ENCODE assay signal across 20 cellular contexts in the genomic region with DNA sequence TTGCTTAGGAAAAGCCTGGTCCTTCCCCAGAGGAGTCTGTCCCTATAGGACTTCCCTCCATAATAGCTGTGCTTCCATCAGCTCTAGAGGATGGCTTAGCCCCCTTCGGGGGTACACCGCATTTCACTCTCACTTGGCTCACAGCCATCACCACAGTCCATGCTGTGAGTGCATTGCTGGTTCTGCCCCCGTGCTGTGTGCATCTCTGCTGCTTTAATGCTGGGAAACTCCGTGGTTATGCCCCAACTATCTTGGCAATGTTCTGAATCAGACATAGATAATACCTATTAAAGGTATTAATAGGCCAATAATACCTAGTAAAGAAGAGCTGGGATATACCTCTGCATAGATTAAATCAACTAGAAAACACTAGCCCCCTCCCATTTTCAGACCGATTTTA. TPM values are rescaled to one million over a fixed set of nuclear protein-coding genes. Genes with fewer than 3 reads are reported as not detected.
A peak's percentile ranks its signal among the peaks of the same experiment; 100 is the strongest.
DNase-seq lines count a peak whose midpoint lies in the region; ATAC-seq, FAIRE-seq and TF ChIP-seq lines count a peak whose summit lies in the region.
"Had no signal": no experiment of that assay in that cellular context is flagged by ENCODE, and none has a peak within 500 bp of the region (broad histone marks: within the 10 kb centered on the region; RNA-seq: fewer than 3 reads in every experiment).

No MANE protein-coding gene starts in this region.

- no peak overlapping the region for H3K27ac ChIP-seq in osteoblast (ENCODE audit: low read depth, low read length)

- no peak overlapping the region for H3K4me2 ChIP-seq in osteoblast (ENCODE audit: insufficient read depth, low read length)

- H4K20me1 ChIP-seq in osteoblast (ENCODE audit: insufficient read depth, low read length): peaks cover 9% of the 10 kb centered on the region

- H3K27me3 ChIP-seq in osteoblast (ENCODE audit: insufficient read depth, low read length): no peaks in the 10 kb centered on the region

- in situ Hi-C loops in G401 (cut with HindIII; ENCODE audit: low sequenced_read_pairs): no loop called here

- TF ChIP-seq CTCF in osteoblast (IDR thresholded peaks at IDR 0.05; ENCODE audit: extremely low read depth, low read depth, low read length) (no peak), natural killer cell (IDR thresholded peaks at IDR 0.05) (no peak)

- peak; percentile 16 for DNase-seq in G401 (ENCODE audit: low spot score)
- DNase-seq in T-helper 17 cell: no peak
- no peak for DNase-seq in osteoblast (ENCODE audit: insufficient read length, low spot score, missing footprints)
- DNase-seq in natural killer cell: no peak
- DNase-seq in frontal cortex (ENCODE audit: low spot score in 2 of 2): no peak
- DNase-seq: C1 segment of cervical spinal cord; Calu3; CD4-positive, alpha-beta T cell; DMS 273 treated with DMSO at 0.1 percent for 48 hours; DMS79; HFFc6; KG1 had no signal

- H3K27me3 Mint-ChIP-seq in T-helper 17 cell (no peaks in the 10 kb centered on the region), natural killer cell (ENCODE audit: low read depth in 2 of 2) (no peaks in the 10 kb centered on the region)
- H3K27me3 Mint-ChIP-seq in stimulated activated memory B cell treated with anti-CD40 and anti-IgM and Interleukin-4, amounts not matched to agents 10 μg/mL and 1 μg/mL and 100 μg/mL, for 72 hours: no peaks in the 10 kb centered on the region
- H3K27me3 Mint-ChIP-seq: B cell; CD4-positive, alpha-beta T cell; IgD-negative memory B cell had no signal

- H3K36me3 Mint-ChIP-seq in T-helper 17 cell (ENCODE audit: low read depth): peaks cover 4% of the 10 kb centered on the region
- peaks cover 13% of the 10 kb centered on the region for H3K36me3 Mint-ChIP-seq in stimulated activated memory B cell treated with anti-CD40 and anti-IgM and Interleukin-4, amounts not matched to agents 10 μg/mL and 1 μg/mL and 100 μg/mL, for 72 hours
- no peaks in the 10 kb centered on the region for H3K36me3 Mint-ChIP-seq in natural killer cell

- H2AFZ ChIP-seq in osteoblast (ENCODE audit: low read length): no peak overlapping the region

- H3K27ac Mint-ChIP-seq in T-helper 17 cell (peak overlapping the region; percentile 16), natural killer cell (no peak overlapping the region)
- H3K27ac Mint-ChIP-seq in stimulated activated memory B cell treated with anti-CD40 and anti-IgM and Interleukin-4, amounts not matched to agents 10 μg/mL and 1 μg/mL and 100 μg/mL, for 72 hours: peak overlapping the region; percentile 37
- H3K27ac Mint-ChIP-seq: B cell; CD4-positive, alpha-beta T cell; HFFc6; IgD-negative memory B cell had no signal

- H3K4me3 Mint-ChIP-seq in T-helper 17 cell (no peak overlapping the region), natural killer cell (no peak overlapping the region)
- H3K4me3 Mint-ChIP-seq in stimulated activated memory B cell treated with anti-CD40 and anti-IgM and Interleukin-4, amounts not matched to agents 10 μg/mL and 1 μg/mL and 100 μg/mL, for 72 hours: no peak overlapping the region
- H3K4me3 Mint-ChIP-seq: B cell; CD4-positive, alpha-beta T cell; HFFc6; IgD-negative memory B cell had no signal

- no peak for FAIRE-seq in frontal cortex (lab: Jason Lieb, UNC)
- FAIRE-seq: G401.6, GM18507, H1 had no signal

- H3K79me2 ChIP-seq in osteoblast (ENCODE audit: insufficient read depth, low read length): peaks cover 9% of the 10 kb centered on the region

- no peaks in the 10 kb centered on the region for H3K9me3 Mint-ChIP-seq in stimulated activated memory B cell treated with anti-CD40 and anti-IgM and Interleukin-4, amounts not matched to agents 10 μg/mL and 1 μg/mL and 100 μg/mL, for 72 hours
- H3K9me3 Mint-ChIP-seq in natural killer cell: no peaks in the 10 kb centered on the region
- H3K9me3 Mint-ChIP-seq: CD4-positive, alpha-beta T cell; HFFc6; IgD-negative memory B cell had no signal

- intact Hi-C loops in natural killer cell (cut with micrococcal nuclease): no loop called here

- no peak overlapping the region for H3K4me3 ChIP-seq in osteoblast (ENCODE audit: insufficient read depth, low read length)
- H3K4me3 ChIP-seq: HAP-1 had no signal

- H3K36me3 ChIP-seq in osteoblast (ENCODE audit: insufficient read depth, low read length): peaks cover 3% of the 10 kb centered on the region

- peaks cover 10% of the 10 kb centered on the region for H3K4me1 Mint-ChIP-seq in T-helper 17 cell
- H3K4me1 Mint-ChIP-seq in stimulated activated memory B cell treated with anti-CD40 and anti-IgM and Interleukin-4, amounts not matched to agents 10 μg/mL and 1 μg/mL and 100 μg/mL, for 72 hours: no peaks in the 10 kb centered on the region
- H3K4me1 Mint-ChIP-seq in natural killer cell: peaks cover 5 to 12% of the 10 kb centered on the region in 2 donors
- H3K4me1 Mint-ChIP-seq: B cell had no signal

- peaks cover 20% of the 10 kb centered on the region for H3K4me1 ChIP-seq in osteoblast (ENCODE audit: insufficient read depth, low read length)
- H3K4me1 ChIP-seq: HAP-1 had no signal

- H3K9me3 ChIP-seq in T-helper 17 cell (ENCODE audit: control insufficient read depth, low read length, poor library complexity, severe bottlenecking): no peaks in the 10 kb centered on the region
- H3K9me3 ChIP-seq in osteoblast (ENCODE audit: low read depth, low read length): no peaks in the 10 kb centered on the region
- H3K9me3 ChIP-seq: HAP-1 had no signal

- peak; percentile 82 for ATAC-seq in GM18868 (IDR thresholded peaks at IDR 0.05; ENCODE audit: unreplicated experiment)
- no peak for ATAC-seq in T-helper 17 cell
- no peak for ATAC-seq in stimulated activated memory B cell treated with anti-CD40 and anti-IgM and Interleukin-4, amounts not matched to agents 10 μg/mL and 1 μg/mL and 100 μg/mL, for 72 hours
- no peak for ATAC-seq in natural killer cell

RNA-seq across cellular contexts. Expression of gene SIAH1, which starts 58.3 kb away (rescaled TPM):
- total RNA-seq in G401 (2014; rRNA removed; shearing (Covaris generic)): 11.1 and 21.3 TPM in 2 replicates
- total RNA-seq in T-helper 17 cell (10 to 100 TPM; 36.4 to 41.2 TPM), osteoblast (41.8 and 43.1 TPM in 2 replicates), natural killer cell (10 to 100 TPM; 52.9 to 57.7 (median 55.5) TPM), frontal cortex (223 TPM)

Comparison
In these comparisons a context has a peak if more than half of its experiments do, and no peak if none do; other contexts are left out.
1. H3K27ac Mint-ChIP-seq: peak in T-helper 17 cell (single experiment) and stimulated activated memory B cell treated with anti-CD40 and anti-IgM and Interleukin-4, amounts not matched to agents 10 μg/mL and 1 μg/mL and 100 μg/mL, for 72 hours (single experiment); none in natural killer cell (0 of 2).